In the genomic region with DNA sequence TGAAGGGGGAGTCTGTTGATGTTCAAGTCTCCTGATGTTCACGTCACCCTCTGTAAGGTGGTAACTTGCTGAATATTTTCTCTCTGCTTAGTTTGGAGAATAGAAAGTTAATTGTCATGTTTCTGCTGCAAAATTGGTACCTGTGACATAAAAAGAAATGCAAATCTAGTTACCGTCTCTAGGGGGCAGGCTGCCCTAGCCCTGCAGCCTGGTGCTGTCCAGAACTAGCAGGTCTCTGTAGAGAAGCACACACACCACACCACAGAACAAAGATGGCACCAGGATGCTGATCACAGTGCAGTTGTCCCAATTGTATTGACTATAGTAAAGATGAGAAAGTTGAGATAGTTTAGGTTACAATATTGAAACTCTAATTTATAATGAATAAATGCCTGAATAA, we compare ENCODE assay signal across 8 cellular contexts. TPM values are rescaled to one million over a fixed set of nuclear protein-coding genes. Genes with fewer than 3 reads are reported as not detected.
A peak's percentile ranks its signal among the peaks of the same experiment; 100 is the strongest.
DNase-seq lines count a peak whose midpoint lies in the region; ATAC-seq and TF ChIP-seq lines count a peak whose summit lies in the region.

No MANE protein-coding gene starts in this region.

- no peaks in the 10 kb centered on the region for H3K27me3 ChIP-seq in adrenal gland
- H3K27me3 ChIP-seq in right lobe of liver, result no peaks in the 10 kb centered on the region

- WGBS in adrenal gland, 4 donors, result 14 to 27% (median 21%) methylated on average over 2 of the region's 2 CpGs
- WGBS in right lobe of liver (ENCODE audit: insufficient coverage, low coverage, low lambda C conversion rate, missing lambda C conversion rate), result 8% methylated on average over 2 of the region's 2 CpGs

- POLR2A ChIA-PET in activated CD4-positive, alpha-beta T cell treated with anti-CD3 and anti-CD28 coated beads, Interleukin-2, amount 10 ng/mL, durations not matched to agents 7 days and 5 days (lab: Charles Lee), result no interaction called here

- no peak overlapping the region for H3K27ac Mint-ChIP-seq in activated CD4-positive, alpha-beta T cell treated with anti-CD3 and anti-CD28 coated beads, Interleukin-2, amount 10 ng/mL, durations not matched to agents 7 days and 5 days

- no peaks in the 10 kb centered on the region for H3K36me3 Mint-ChIP-seq in activated CD4-positive, alpha-beta T cell treated with anti-CD3 and anti-CD28 coated beads, Interleukin-2, amount 10 ng/mL, durations not matched to agents 7 days and 5 days (ENCODE audit: low read depth)

- H3K9me3 Mint-ChIP-seq in activated CD4-positive, alpha-beta T cell treated with anti-CD3 and anti-CD28 coated beads, Interleukin-2, amount 10 ng/mL, durations not matched to agents 7 days and 5 days, result no peaks in the 10 kb centered on the region

- H3K36me3 ChIP-seq in adrenal gland (replicated peaks in 1 of 2), result no peaks in the 10 kb centered on the region
- H3K36me3 ChIP-seq in right lobe of liver, result no peaks in the 10 kb centered on the region

- ATAC-seq in right lobe of liver (peak; percentile 48 to 65 (median 59)), HG03469 (IDR thresholded peaks at IDR 0.05; ENCODE audit: unreplicated experiment) (no peak)

- DNase-seq in activated CD4-positive, alpha-beta T cell treated with anti-CD3 and anti-CD28 coated beads, Interleukin-2, amount 10 ng/mL, durations not matched to agents 7 days and 5 days, result peak; percentile 15
- DNase-seq in activated CD4-positive, alpha-beta T cell treated with anti-CD3 and anti-CD28 coated beads, Interleukin-2, amount 50 U/mL, for 4 hours, result no peak
- DNase-seq in HCEC 1CT (peak; percentile 30), NCI-H1417 (lab: John Stamatoyannopoulos, UW) (peak in 2 of 3 experiments; percentile 20 to 52), adrenal gland (peak in 6 of 7 donors; percentile 20 to 55 (median 40)), right lobe of liver (no peak), mesenteric fat pad (ENCODE audit: low spot score) (no peak)

- intact Hi-C loops in adrenal gland (cut with DNase I) (loop anchor here in 1 of 2 donors (10.0 kb wide), 1 partner anchor 95 kb away; a partner anchor contains a TSS), right lobe of liver (cut with DNase I) (no loop called here)

- TF ChIP-seq POLR2A in adrenal gland (IDR thresholded peaks at IDR 0.05) (no peak), right lobe of liver (IDR thresholded peaks at IDR 0.05) (no peak)

- CTCF ChIA-PET in activated CD4-positive, alpha-beta T cell treated with anti-CD3 and anti-CD28 coated beads, Interleukin-2, amount 10 ng/mL, durations not matched to agents 7 days and 5 days (lab: Charles Lee), result no interaction called here

- H3K9me3 ChIP-seq in adrenal gland (replicated peaks in 1 of 3) (no peaks in the 10 kb centered on the region), right lobe of liver (no peaks in the 10 kb centered on the region)

- TF ChIP-seq CTCF in adrenal gland (IDR thresholded peaks at IDR 0.05) (peak; percentile 54 to 61 (median 60)), right lobe of liver (IDR thresholded peaks at IDR 0.05) (peak; percentile 16 to 55 (median 38))

- H3K27me3 Mint-ChIP-seq in activated CD4-positive, alpha-beta T cell treated with anti-CD3 and anti-CD28 coated beads, Interleukin-2, amount 10 ng/mL, durations not matched to agents 7 days and 5 days, result no peaks in the 10 kb centered on the region

- H3K4me1 Mint-ChIP-seq in activated CD4-positive, alpha-beta T cell treated with anti-CD3 and anti-CD28 coated beads, Interleukin-2, amount 10 ng/mL, durations not matched to agents 7 days and 5 days, result no peaks in the 10 kb centered on the region

- H3K4me3 Mint-ChIP-seq in activated CD4-positive, alpha-beta T cell treated with anti-CD3 and anti-CD28 coated beads, Interleukin-2, amount 10 ng/mL, durations not matched to agents 7 days and 5 days, result no peak overlapping the region

- H3K4me1 ChIP-seq in adrenal gland (replicated peaks in 1 of 2) (no peaks in the 10 kb centered on the region), right lobe of liver (no peaks in the 10 kb centered on the region)

- no peak overlapping the region for H3K27ac ChIP-seq in adrenal gland
- H3K27ac ChIP-seq in right lobe of liver, result no peak overlapping the region

- H3K4me3 ChIP-seq in adrenal gland, result no peak overlapping the region
- no peak overlapping the region for H3K4me3 ChIP-seq in right lobe of liver

RNA-seq across cellular contexts. Expression of a gene that starts 47.0 kb away (rescaled TPM):
- total RNA-seq in activated CD4-positive, alpha-beta T cell treated with anti-CD3 and anti-CD28 coated beads, Interleukin-2, amount 10 ng/mL, durations not matched to agents 7 days and 5 days, result under 1 TPM; 0.07 to 0.10 TPM
- total RNA-seq in adrenal gland (not detected), right lobe of liver (not detected), mesenteric fat pad (not detected)
- not detected for polyA plus RNA-seq in adrenal gland

Comparison
In these comparisons a context has a peak if more than half of its experiments do, and no peak if none do; other contexts are left out.
1. DNase-seq: peak in activated CD4-positive, alpha-beta T cell treated with anti-CD3 and anti-CD28 coated beads, Interleukin-2, amount 10 ng/mL, durations not matched to agents 7 days and 5 days (single experiment), HCEC 1CT (single experiment), NCI-H1417 (2 of 3) and adrenal gland (6 of 7); none in activated CD4-positive, alpha-beta T cell treated with anti-CD3 and anti-CD28 coated beads, Interleukin-2, amount 50 U/mL, for 4 hours (0 of 2), right lobe of liver (0 of 3) and mesenteric fat pad (single experiment).